Comparison of ENCODE assay signal across 19 cellular contexts in the genomic region with DNA sequence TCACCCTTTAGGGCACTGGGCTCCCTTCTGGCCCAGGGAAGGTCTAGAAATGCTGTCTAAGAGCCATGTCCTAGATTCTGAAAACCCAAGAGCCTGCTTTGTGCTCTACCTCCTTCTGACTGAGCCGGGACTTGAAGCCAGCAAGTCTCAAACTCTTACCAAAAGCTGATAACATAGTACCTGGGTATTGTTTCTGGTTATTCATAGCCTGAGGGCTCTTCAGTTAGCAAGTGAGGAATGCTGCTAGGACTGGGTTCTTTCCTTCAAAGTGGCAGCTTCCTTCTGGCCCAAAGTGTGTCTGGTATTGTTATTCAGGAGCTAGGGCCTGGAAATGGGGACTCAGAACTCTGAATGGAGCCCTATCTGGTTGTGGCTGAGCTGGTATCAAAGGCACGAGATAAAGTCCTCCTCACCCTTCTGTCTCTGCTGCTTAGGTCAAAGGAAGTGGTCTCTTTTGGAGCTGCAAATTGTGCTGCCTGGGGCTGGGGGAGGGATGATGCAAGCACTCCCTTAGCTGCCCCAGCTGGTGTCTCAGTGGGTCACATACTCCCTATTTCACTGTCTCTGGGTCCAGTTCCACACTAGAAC.
DNase-seq lines count a peak whose midpoint lies in the region; ATAC-seq and TF ChIP-seq lines count a peak whose summit lies in the region.
"Had no signal": no experiment of that assay in that cellular context is flagged by ENCODE, and none has a peak within 500 bp of the region (broad histone marks: within the 10 kb centered on the region; RNA-seq: fewer than 3 reads in every experiment).

No MANE protein-coding gene starts in this region.

- H3K9me3 Mint-ChIP-seq in immature natural killer cell, result peaks cover 0 to 4% (median 0%) of the 10 kb centered on the region in 6 donors

- H2BK12ac ChIP-seq in trophoblast cell (ENCODE audit: low read length), result peak overlapping the region; percentile 65

- H3K9me3 ChIP-seq in OCI-LY3 (ENCODE audit: insufficient read depth, low read length), result no peaks in the 10 kb centered on the region
- H3K9me3 ChIP-seq in trophoblast cell (ENCODE audit: insufficient read depth, low read depth, low read length), result no peaks in the 10 kb centered on the region
- H3K9me3 ChIP-seq: MG63, Peyer's patch had no signal

- H3K79me2 ChIP-seq in OCI-LY3 (ENCODE audit: low read length), result no peaks in the 10 kb centered on the region
- H3K79me2 ChIP-seq in trophoblast cell (ENCODE audit: control insufficient read depth, insufficient read depth, low read length, poor library complexity), result no peaks in the 10 kb centered on the region

- WGBS in trophoblast cell (ENCODE audit: extremely low coverage, insufficient coverage, insufficient read length), result no CpG with 5 or more reads among the region's 2 CpGs

- H3K4me1 ChIP-seq in OCI-LY3 (ENCODE audit: low read length), result no peaks in the 10 kb centered on the region
- peaks cover 4 to 9% of the 10 kb centered on the region in 2 experiments for H3K4me1 ChIP-seq in trophoblast cell (ENCODE audit: control insufficient read depth in 1 of 2, insufficient read depth in 2 of 2, low read length in 2 of 2)
- H3K4me1 ChIP-seq: Peyer's patch had no signal

- H3K27ac ChIP-seq in OCI-LY3 (ENCODE audit: low read length) (no peak overlapping the region), trophoblast cell (ENCODE audit: low read depth, low read length) (peak overlapping the region; percentile 36)
- H3K27ac ChIP-seq: Peyer's patch had no signal

- H3K23ac ChIP-seq in trophoblast cell (ENCODE audit: low read length), result no peak overlapping the region

- H4K8ac ChIP-seq in trophoblast cell (ENCODE audit: low read depth, low read length), result no peak overlapping the region

- H3K4me3 ChIP-seq in OCI-LY3 (ENCODE audit: low read length), result no peak overlapping the region
- H3K4me3 ChIP-seq in trophoblast cell (ENCODE audit: low read depth, low read length), result no peak overlapping the region
- H3K4me3 ChIP-seq: GM12878, K562, MG63, Peyer's patch had no signal

- no peak overlapping the region for H4K12ac ChIP-seq in trophoblast cell (ENCODE audit: low read depth, low read length)

- H3K36me3 Mint-ChIP-seq in immature natural killer cell, result peaks cover 5 to 18% (median 10%) of the 10 kb centered on the region in 3 donors

- H2AK5ac ChIP-seq in trophoblast cell (ENCODE audit: low read length), result no peak overlapping the region

- H2BK120ac ChIP-seq in trophoblast cell (ENCODE audit: insufficient read depth, low read length, poor library complexity), result peak overlapping the region; percentile 71

- H3K36me3 ChIP-seq in OCI-LY3 (replicated peaks; ENCODE audit: low read depth, low read length) (no peaks in the 10 kb centered on the region), trophoblast cell (ENCODE audit: control insufficient read depth in 1 of 2, insufficient read depth in 2 of 2, low read length in 2 of 2) (no peaks in the 10 kb centered on the region)
- H3K36me3 ChIP-seq: MG63, Peyer's patch had no signal

- no peak overlapping the region for H3K9ac ChIP-seq in OCI-LY3 (ENCODE audit: low read length)
- no peak overlapping the region for H3K9ac ChIP-seq in trophoblast cell (ENCODE audit: low read length)

- H3K18ac ChIP-seq in trophoblast cell (ENCODE audit: low read length), result peak overlapping the region; percentile 11

- no peak overlapping the region for H4K91ac ChIP-seq in trophoblast cell (ENCODE audit: low read depth, low read length)

- H3K4me1 Mint-ChIP-seq in immature natural killer cell, result peaks cover 16 to 19% of the 10 kb centered on the region in 2 donors

- H4K20me1 ChIP-seq in OCI-LY3 (ENCODE audit: insufficient read depth, low read length), result no peaks in the 10 kb centered on the region

- H3K27me3 ChIP-seq in OCI-LY3 (ENCODE audit: low read depth, low read length) (no peaks in the 10 kb centered on the region), trophoblast cell (ENCODE audit: insufficient read depth, low read length) (no peaks in the 10 kb centered on the region)
- H3K27me3 ChIP-seq: MG63, Peyer's patch had no signal

- no peak overlapping the region for H2BK5ac ChIP-seq in trophoblast cell (ENCODE audit: low read depth, low read length, poor library complexity)

- H3K4me3 Mint-ChIP-seq in immature natural killer cell, result peak overlapping the region in 3 of 5 donors; percentile 12 to 48 (median 36)

- peaks cover 7% of the 10 kb centered on the region for H3K79me1 ChIP-seq in trophoblast cell (ENCODE audit: low read length)

- H3K27me3 Mint-ChIP-seq in immature natural killer cell (ENCODE audit: low read depth in 3 of 3), result no peaks in the 10 kb centered on the region

- DNase-seq in ELF-1 (ENCODE audit: low read depth, low spot score), result peak; percentile 86
- DNase-seq in immature natural killer cell, result peak; percentile 23 to 35 (median 25)
- DNase-seq in trophoblast cell, result peak; percentile 7 to 51
- DNase-seq in dermis blood vessel endothelial cell, result no peak
- DNase-seq in COLO668 (lab: John Stamatoyannopoulos, UW; ENCODE audit: unreplicated experiment), result no peak
- DNase-seq: DMS53, GDM1, NCI-H2029 treated with DMSO at 0.1 percent for 48 hours, NCI-H446 treated with DMSO at 0.1 percent for 48 hours, NCI-H526, NCI-H82, Peyer's patch, SHP77 treated with DMSO at 0.1 percent for 48 hours had no signal

- no peak overlapping the region for H3K14ac ChIP-seq in trophoblast cell (ENCODE audit: low read length)

- peak overlapping the region in 3 of 6 donors; percentile 24 to 57 (median 35) for H3K27ac Mint-ChIP-seq in immature natural killer cell

- no peak for TF ChIP-seq CTCF in OCI-LY3 (IDR thresholded peaks at IDR 0.05; ENCODE audit: low read depth, low read length)

- H3K4me2 ChIP-seq in OCI-LY3 (ENCODE audit: low read length) (no peak overlapping the region), trophoblast cell (ENCODE audit: low read length) (no peak overlapping the region)

- ATAC-seq in HG02885 (IDR thresholded peaks at IDR 0.05; ENCODE audit: poor library complexity, unreplicated experiment), result no peak
- ATAC-seq: GM12878, HCT116, K562 had no signal

- H2AFZ ChIP-seq in OCI-LY3 (ENCODE audit: low read depth, low read length) (0 out of 2 replicates have a peak overlapping the region, but pooled peaks have one; percentile 53), trophoblast cell (ENCODE audit: insufficient read depth, low read length, poor library complexity) (no peak overlapping the region)

- H3K4ac ChIP-seq in trophoblast cell (ENCODE audit: low read depth, low read length), result no peak overlapping the region

Comparison
In these comparisons a context has a peak if more than half of its experiments do, and no peak if none do; other contexts are left out.
1. DNase-seq: peak in ELF-1 (single experiment), immature natural killer cell (3 of 3) and trophoblast cell (2 of 2); none in dermis blood vessel endothelial cell (single experiment) and COLO668 (single experiment).